ENCODE assay signal across 22 cellular contexts in the genomic region with DNA sequence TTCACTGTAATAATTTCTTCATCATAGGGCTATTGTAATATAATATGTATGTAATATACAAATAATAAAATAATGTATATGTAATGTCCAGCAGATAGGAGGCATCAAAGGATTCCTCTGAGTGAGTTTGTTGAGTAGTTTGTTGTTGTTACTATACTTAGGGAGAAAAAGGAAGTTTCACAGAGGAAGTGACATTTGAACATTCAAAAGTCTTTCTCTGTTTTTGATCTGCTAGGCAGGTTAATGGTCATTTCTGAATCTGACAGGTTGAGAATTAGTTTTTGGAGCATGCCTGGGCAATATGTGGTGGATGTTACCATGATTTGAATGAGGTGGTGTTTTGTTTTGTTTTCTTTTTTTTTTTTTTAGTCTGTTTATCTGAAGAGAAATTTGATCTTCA.
DNase-seq lines count a peak whose midpoint lies in the region; ATAC-seq, FAIRE-seq and TF ChIP-seq lines count a peak whose summit lies in the region.
"Had no signal": no experiment of that assay in that cellular context is flagged by ENCODE, and none has a peak within 500 bp of the region (broad histone marks: within the 10 kb centered on the region; RNA-seq: fewer than 3 reads in every experiment).

No MANE protein-coding gene starts in this region.

- TF ChIP-seq RAD21 in GM12878 (IDR thresholded peaks at IDR 0.05; ENCODE audit: insufficient read depth, low read depth, low read length): no peak

- POLR2A ChIA-PET in GM12878 (lab: Charles Lee): no interaction called here

- RAD21 ChIA-PET in GM12878 (lab: Charles Lee; ENCODE audit: unreplicated experiment): interaction anchor here (0.6 kb wide), 1 partner anchor 90 kb away, joined by 3 read pairs; no protein-coding TSS in a partner anchor

- no peak for TF ChIP-seq CTCF in GM12878 (IDR thresholded peaks at IDR 0.05 in 2 of 3, conservative IDR thresholded peaks at IDR 0.05 in 1 of 3; ENCODE audit: control insufficient read depth in 2 of 3, extremely low read depth in 1 of 3, insufficient read depth in 1 of 3, low read depth in 3 of 3, low read length in 3 of 3)
- TF ChIP-seq CTCF in D721Med (IDR thresholded peaks at IDR 0.05; ENCODE audit: insufficient read depth, missing control alignments): no peak

- TF ChIP-seq EP300 in GM12878 (IDR thresholded peaks at IDR 0.05; ENCODE audit: borderline replicate concordance in 1 of 2, control insufficient read depth in 1 of 2, low read depth in 2 of 2, low read length in 2 of 2): no peak

- no peaks in the 10 kb centered on the region for H4K20me1 ChIP-seq in GM12878 (ENCODE audit: control insufficient read depth, insufficient read depth)

- in situ Hi-C loops in GM12878 (cut with MboI): no loop called here

- peak overlapping the region; percentile 45; the same call in 1 of the 2 replicates for H3K4me2 ChIP-seq in GM12878 (ENCODE audit: control insufficient read depth, insufficient read depth)

- H3K9me3 Mint-ChIP-seq in activated naive CD4-positive, alpha-beta T cell treated with anti-CD3 and anti-CD28 coated beads, Interleukin-2, amount 50 U/mL, for 24 hours: no peaks in the 10 kb centered on the region
- H3K9me3 Mint-ChIP-seq: CD8-positive, alpha-beta memory T cell; nephron; T-cell had no signal

- no peaks in the 10 kb centered on the region for H3K27me3 ChIP-seq in GM12878 (replicated peaks in 1 of 2; ENCODE audit: control insufficient read depth in 2 of 2, insufficient read depth in 2 of 2, low read length in 1 of 2)
- H3K27me3 ChIP-seq: upper lobe of right lung had no signal

- peaks cover 11% of the 10 kb centered on the region for H3K4me1 ChIP-seq in GM12878 (ENCODE audit: control insufficient read depth, insufficient read depth, low read length)
- H3K4me1 ChIP-seq: upper lobe of right lung had no signal

- peaks cover 14% of the 10 kb centered on the region for H3K36me3 Mint-ChIP-seq in activated naive CD4-positive, alpha-beta T cell treated with anti-CD3 and anti-CD28 coated beads, Interleukin-2, amount 50 U/mL, for 24 hours

- H3K79me2 ChIP-seq in GM12878 (ENCODE audit: control insufficient read depth, insufficient read depth, low read length): no peaks in the 10 kb centered on the region

- TF ChIP-seq POLR2A in GM12878 (IDR thresholded peaks at IDR 0.05; ENCODE audit: low read depth, low read length): no peak

- no TSS peak for BruUV-seq in GM12878 (replicated peaks; lab: Mats Ljungman, UMichigan)

- peak overlapping the region; percentile 48; the same call in 1 of the 2 replicates for H3K27ac ChIP-seq in GM12878 (ENCODE audit: control insufficient read depth, insufficient read depth)
- H3K27ac ChIP-seq: RWPE1, upper lobe of right lung had no signal

- CTCF ChIA-PET in GM12878 (lab: Yijun Ruan, JAX): interaction anchor here (1.2 to 2.4 kb wide), 4 partner anchors 8 to 149 kb away, joined by 3 to 16 read pairs (median 7); no protein-coding TSS in a partner anchor

- peak; percentile 33 for ATAC-seq in HG03565 (IDR thresholded peaks at IDR 0.05; ENCODE audit: unreplicated experiment)
- peak; percentile 71 for ATAC-seq in GM12878
- no peak for ATAC-seq in HG02588 (IDR thresholded peaks at IDR 0.05; ENCODE audit: unreplicated experiment)
- ATAC-seq: esophagus mucosa; stimulated activated naive CD8-positive, alpha-beta T cell treated with anti-CD3 and anti-CD28 coated beads, Interleukin-15, Interleukin-2, amounts not matched to agents 100 U/mL and 50 U/mL, for 24 hours; T-cell; upper lobe of right lung had no signal

- H3K27ac Mint-ChIP-seq in activated naive CD4-positive, alpha-beta T cell treated with anti-CD3 and anti-CD28 coated beads, Interleukin-2, amount 50 U/mL, for 24 hours: peak overlapping the region; percentile 37
- H3K27ac Mint-ChIP-seq: nephron had no signal

- H3K4me3 Mint-ChIP-seq in activated naive CD4-positive, alpha-beta T cell treated with anti-CD3 and anti-CD28 coated beads, Interleukin-2, amount 50 U/mL, for 24 hours: no peak overlapping the region
- H3K4me3 Mint-ChIP-seq: CD8-positive, alpha-beta memory T cell; nephron; T-cell had no signal

- SMC1A ChIA-PET in GM12878 (lab: Charles Lee; ENCODE audit: uncharacterized antibody, unreplicated experiment): interaction anchor here (1.3 kb wide), 1 partner anchor 11 kb away, joined by 3 read pairs; no protein-coding TSS in a partner anchor

- peak; percentile 57 for FAIRE-seq in GM12878 (lab: Jason Lieb, UNC)
- no peak for FAIRE-seq in D721Med (lab: Jason Lieb, UNC)

- H3K9me3 ChIP-seq in GM12878 (replicated peaks; ENCODE audit: control insufficient read depth, insufficient read depth, low read length): no peaks in the 10 kb centered on the region
- H3K9me3 ChIP-seq: upper lobe of right lung had no signal

- H2AFZ ChIP-seq in GM12878 (ENCODE audit: control insufficient read depth, low read depth, low read length): no peak overlapping the region

- no peak overlapping the region for H3K9ac ChIP-seq in GM12878 (ENCODE audit: control insufficient read depth, insufficient read depth, low read length)

- DNase-seq in activated naive CD4-positive, alpha-beta T cell treated with Interleukin-2 at 50 U/mL for 16 hours: no peak
- peak; percentile 26 for DNase-seq in GM12878 (ENCODE audit: low read depth, low spot score)
- no peak for DNase-seq in iPS-NIHi11 (ENCODE audit: low spot score)
- DNase-seq in HK-2 (ENCODE audit: unreplicated experiment): no peak
- DNase-seq in D721Med (ENCODE audit: insufficient read length, low spot score): no peak
- DNase-seq: activated naive CD4-positive, alpha-beta T cell; CD8-positive, alpha-beta memory T cell; glutamatergic neuron; KG1; NCI-H1417; NCI-H2171 treated with DMSO at 0.1 percent for 48 hours; stimulated activated CD4-positive, alpha-beta T cell treated with anti-CD3 and anti-CD28 coated beads, Interleukin-12 subunit alpha, Interleukin-12 subunit beta, amount 100 ng/mL, for 4 hours; stimulated activated naive CD8-positive, alpha-beta T cell treated with anti-CD3 and anti-CD28 coated beads, Interleukin-15, Interleukin-2, amounts not matched to agents 100 U/mL and 50 U/mL, for 24 hours; T-cell; upper lobe of right lung had no signal

- peaks cover 17% of the 10 kb centered on the region for H3K4me1 Mint-ChIP-seq in activated naive CD4-positive, alpha-beta T cell treated with anti-CD3 and anti-CD28 coated beads, Interleukin-2, amount 50 U/mL, for 24 hours
- H3K4me1 Mint-ChIP-seq: nephron had no signal

- H3K27me3 Mint-ChIP-seq in activated naive CD4-positive, alpha-beta T cell treated with anti-CD3 and anti-CD28 coated beads, Interleukin-2, amount 50 U/mL, for 24 hours: no peaks in the 10 kb centered on the region
- H3K27me3 Mint-ChIP-seq: CD8-positive, alpha-beta memory T cell; T-cell had no signal

- H3K4me3 ChIP-seq in GM12878: no peak overlapping the region
- H3K4me3 ChIP-seq: lung, upper lobe of right lung had no signal

- intact Hi-C loops in GM12878 (cut with micrococcal nuclease; ENCODE audit: unreplicated experiment): loop anchor here (10.0 kb wide), 1 partner anchor 432 kb away; no protein-coding TSS in a partner anchor

- H3K36me3 ChIP-seq in GM12878 (ENCODE audit: control insufficient read depth in 2 of 2, insufficient read depth in 2 of 2, low read length in 1 of 2): peaks cover 5 to 40% of the 10 kb centered on the region in 2 experiments

TF ChIP-seq in GM12878, 131 proteins besides CTCF, POLR2A, EP300 and RAD21:
- TF ChIP-seq, protein P1, sequence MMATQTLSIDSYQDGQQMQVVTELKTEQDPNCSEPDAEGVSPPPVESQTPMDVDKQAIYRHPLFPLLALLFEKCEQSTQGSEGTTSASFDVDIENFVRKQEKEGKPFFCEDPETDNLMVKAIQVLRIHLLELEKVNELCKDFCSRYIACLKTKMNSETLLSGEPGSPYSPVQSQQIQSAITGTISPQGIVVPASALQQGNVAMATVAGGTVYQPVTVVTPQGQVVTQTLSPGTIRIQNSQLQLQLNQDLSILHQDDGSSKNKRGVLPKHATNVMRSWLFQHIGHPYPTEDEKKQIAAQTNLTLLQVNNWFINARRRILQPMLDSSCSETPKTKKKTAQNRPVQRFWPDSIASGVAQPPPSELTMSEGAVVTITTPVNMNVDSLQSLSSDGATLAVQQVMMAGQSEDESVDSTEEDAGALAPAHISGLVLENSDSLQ (IDR thresholded peaks at IDR 0.05): 0 out of 2 replicates have a peak, but pooled peaks have one; percentile 29
- peak; percentile 63; the same call in 1 of the 2 replicates for TF ChIP-seq SPI1 (IDR thresholded peaks at IDR 0.05; ENCODE audit: borderline replicate concordance, insufficient read depth, low read depth, low read length)
- no peak for TF ChIP-seq NR2C2 (IDR thresholded peaks at IDR 0.05; ENCODE audit: borderline replicate concordance, control insufficient read depth, insufficient read length, low read depth)
- TF ChIP-seq NFIC (IDR thresholded peaks at IDR 0.05; ENCODE audit: low read depth, low read length): no peak
- TF ChIP-seq RUNX3 (IDR thresholded peaks at IDR 0.05; ENCODE audit: low read length): peak; percentile 26; the same call in 1 of the 2 replicates
TF ChIP-seq in GM12878: peak in this region for 3.
